Comparison of ENCODE assay signal across 8 cellular contexts in the genomic region with DNA sequence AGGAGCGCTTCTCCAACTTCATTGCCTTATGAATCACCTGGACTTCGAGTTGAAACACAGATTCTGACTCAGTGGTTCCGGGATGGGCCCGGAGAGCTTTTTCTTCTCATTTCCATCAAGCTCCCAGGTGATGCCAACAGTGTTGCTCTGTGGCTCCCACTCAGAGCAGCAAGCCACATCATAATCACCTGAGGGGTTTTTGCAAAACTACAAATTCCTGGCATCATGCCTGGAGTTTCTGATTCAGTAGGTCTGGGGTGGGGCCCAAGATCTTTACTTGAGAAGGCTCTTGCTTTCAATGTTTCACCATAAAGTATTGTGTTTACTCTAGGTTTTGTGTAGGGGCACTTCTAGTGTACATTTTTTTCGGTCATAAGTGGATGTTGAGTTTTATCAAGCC. TPM values are rescaled to one million over a fixed set of nuclear protein-coding genes. Genes with fewer than 3 reads are reported as not detected.
DNase-seq lines count a peak whose midpoint lies in the region; ATAC-seq and TF ChIP-seq lines count a peak whose summit lies in the region.

No MANE protein-coding gene starts in this region.

- ATAC-seq in activated B cell treated with CpG ODN at 0.5 μM for 24 hours (ENCODE audit: low read depth) (no peak), HG03139 (IDR thresholded peaks at IDR 0.05; ENCODE audit: unreplicated experiment) (no peak)

- H3K9me3 Mint-ChIP-seq in activated B cell treated with CpG ODN at 0.5 μM for 24 hours, result no peaks in the 10 kb centered on the region

- peaks cover 5% of the 10 kb centered on the region for H3K36me3 Mint-ChIP-seq in activated B cell treated with CpG ODN at 0.5 μM for 24 hours (ENCODE audit: low read depth)

- H3K4me1 Mint-ChIP-seq in activated B cell treated with CpG ODN at 0.5 μM for 24 hours, result peaks cover 81% of the 10 kb centered on the region

- no peaks in the 10 kb centered on the region for H3K36me3 ChIP-seq in HEK293 (ENCODE audit: control insufficient read depth in 2 of 2, insufficient read depth in 1 of 2, low read length in 2 of 2)

- H3K27ac Mint-ChIP-seq in activated B cell treated with CpG ODN at 0.5 μM for 24 hours, result peak overlapping the region; percentile 84

- no peak overlapping the region for H3K27ac ChIP-seq in HEK293 (ENCODE audit: extremely low read depth, low read depth, low read length)

- intact Hi-C loops in activated B cell treated with CpG ODN at 0.5 μM for 24 hours (cut with micrococcal nuclease), result no loop called here

- CTCF ChIA-PET in HEK293 (lab: Yijun Ruan, JAX), result no interaction called here
- CTCF ChIA-PET in activated B cell treated with CpG ODN at 0.5 μM for 24 hours (lab: Charles Lee), result no interaction called here

- H3K27me3 Mint-ChIP-seq in activated B cell treated with CpG ODN at 0.5 μM for 24 hours, result no peaks in the 10 kb centered on the region

- H3K4me3 Mint-ChIP-seq in activated B cell treated with CpG ODN at 0.5 μM for 24 hours, result peak overlapping the region; percentile 72

- peaks cover 9% of the 10 kb centered on the region for H3K4me1 ChIP-seq in HEK293 (ENCODE audit: control insufficient read depth, insufficient read depth, low read length)

- H3K4me3 ChIP-seq in HEK293 (ENCODE audit: low read depth, low read length), result no peak overlapping the region

- H3K9me3 ChIP-seq in HEK293 (ENCODE audit: control insufficient read depth, insufficient read depth, low read depth, low read length), result no peaks in the 10 kb centered on the region

- POLR2A ChIA-PET in HEK293 (lab: Yijun Ruan, JAX), result no interaction called here
- POLR2A ChIA-PET in activated B cell treated with CpG ODN at 0.5 μM for 24 hours (lab: Charles Lee), result no interaction called here

- DNase-seq in activated B cell treated with CpG ODN at 0.5 μM for 24 hours (no peak), AG20443 (ENCODE audit: low spot score) (no peak), NCI-H446 treated with DMSO at 0.1 percent for 48 hours (lab: John Stamatoyannopoulos, UW) (no peak), NCI-H1436 (lab: John Stamatoyannopoulos, UW) (no peak)
- peak; percentile 49 for DNase-seq in effector CD4-positive, alpha-beta T cell
- DNase-seq in stimulated activated CD4-positive, alpha-beta T cell treated with anti-CD3 and anti-CD28 coated beads, TNF-alpha, amount 100 ng/mL, for 4 hours (ENCODE audit: low read depth in 3 of 3), result peak; percentile 9 to 51 (median 34)

- TF ChIP-seq CTCF in HEK293 (tag by site-specific recombination; IDR thresholded peaks at IDR 0.05) (no peak), activated B cell treated with CpG ODN at 0.5 μM for 24 hours (IDR thresholded peaks at IDR 0.05) (no peak)

TF ChIP-seq in HEK293, 187 proteins besides CTCF, POLR2A, EP300 and RAD21:
- TF ChIP-seq, protein P1, sequence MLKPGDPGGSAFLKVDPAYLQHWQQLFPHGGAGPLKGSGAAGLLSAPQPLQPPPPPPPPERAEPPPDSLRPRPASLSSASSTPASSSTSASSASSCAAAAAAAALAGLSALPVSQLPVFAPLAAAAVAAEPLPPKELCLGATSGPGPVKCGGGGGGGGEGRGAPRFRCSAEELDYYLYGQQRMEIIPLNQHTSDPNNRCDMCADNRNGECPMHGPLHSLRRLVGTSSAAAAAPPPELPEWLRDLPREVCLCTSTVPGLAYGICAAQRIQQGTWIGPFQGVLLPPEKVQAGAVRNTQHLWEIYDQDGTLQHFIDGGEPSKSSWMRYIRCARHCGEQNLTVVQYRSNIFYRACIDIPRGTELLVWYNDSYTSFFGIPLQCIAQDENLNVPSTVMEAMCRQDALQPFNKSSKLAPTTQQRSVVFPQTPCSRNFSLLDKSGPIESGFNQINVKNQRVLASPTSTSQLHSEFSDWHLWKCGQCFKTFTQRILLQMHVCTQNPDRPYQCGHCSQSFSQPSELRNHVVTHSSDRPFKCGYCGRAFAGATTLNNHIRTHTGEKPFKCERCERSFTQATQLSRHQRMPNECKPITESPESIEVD (tag by site-specific recombination; IDR thresholded peaks at IDR 0.05), result peak; percentile 67
- no peak for TF ChIP-seq ZNF2 (tag by site-specific recombination; IDR thresholded peaks at IDR 0.05)
- TF ChIP-seq ZNF350 (tag by site-specific recombination; IDR thresholded peaks at IDR 0.05), result no peak
- peak; percentile 51; the same call in 1 of the 2 replicates for TF ChIP-seq ZBTB48 (tag by site-specific recombination; IDR thresholded peaks at IDR 0.05)
- TF ChIP-seq, protein P2, sequence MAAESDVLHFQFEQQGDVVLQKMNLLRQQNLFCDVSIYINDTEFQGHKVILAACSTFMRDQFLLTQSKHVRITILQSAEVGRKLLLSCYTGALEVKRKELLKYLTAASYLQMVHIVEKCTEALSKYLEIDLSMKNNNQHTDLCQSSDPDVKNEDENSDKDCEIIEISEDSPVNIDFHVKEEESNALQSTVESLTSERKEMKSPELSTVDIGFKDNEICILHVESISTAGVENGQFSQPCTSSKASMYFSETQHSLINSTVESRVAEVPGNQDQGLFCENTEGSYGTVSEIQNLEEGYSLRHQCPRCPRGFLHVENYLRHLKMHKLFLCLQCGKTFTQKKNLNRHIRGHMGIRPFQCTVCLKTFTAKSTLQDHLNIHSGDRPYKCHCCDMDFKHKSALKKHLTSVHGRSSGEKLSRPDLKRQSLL (tag by site-specific recombination; IDR thresholded peaks at IDR 0.05), result no peak
- no peak for TF ChIP-seq ZNF223 (tag by site-specific recombination; IDR thresholded peaks at IDR 0.05)
- no peak for TF ChIP-seq YY1 (tag by site-specific recombination; IDR thresholded peaks at IDR 0.05)
- TF ChIP-seq, protein P3, sequence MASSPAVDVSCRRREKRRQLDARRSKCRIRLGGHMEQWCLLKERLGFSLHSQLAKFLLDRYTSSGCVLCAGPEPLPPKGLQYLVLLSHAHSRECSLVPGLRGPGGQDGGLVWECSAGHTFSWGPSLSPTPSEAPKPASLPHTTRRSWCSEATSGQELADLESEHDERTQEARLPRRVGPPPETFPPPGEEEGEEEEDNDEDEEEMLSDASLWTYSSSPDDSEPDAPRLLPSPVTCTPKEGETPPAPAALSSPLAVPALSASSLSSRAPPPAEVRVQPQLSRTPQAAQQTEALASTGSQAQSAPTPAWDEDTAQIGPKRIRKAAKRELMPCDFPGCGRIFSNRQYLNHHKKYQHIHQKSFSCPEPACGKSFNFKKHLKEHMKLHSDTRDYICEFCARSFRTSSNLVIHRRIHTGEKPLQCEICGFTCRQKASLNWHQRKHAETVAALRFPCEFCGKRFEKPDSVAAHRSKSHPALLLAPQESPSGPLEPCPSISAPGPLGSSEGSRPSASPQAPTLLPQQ (tag by site-specific recombination; IDR thresholded peaks at IDR 0.05), result peak; percentile 84
- TF ChIP-seq, protein P4, sequence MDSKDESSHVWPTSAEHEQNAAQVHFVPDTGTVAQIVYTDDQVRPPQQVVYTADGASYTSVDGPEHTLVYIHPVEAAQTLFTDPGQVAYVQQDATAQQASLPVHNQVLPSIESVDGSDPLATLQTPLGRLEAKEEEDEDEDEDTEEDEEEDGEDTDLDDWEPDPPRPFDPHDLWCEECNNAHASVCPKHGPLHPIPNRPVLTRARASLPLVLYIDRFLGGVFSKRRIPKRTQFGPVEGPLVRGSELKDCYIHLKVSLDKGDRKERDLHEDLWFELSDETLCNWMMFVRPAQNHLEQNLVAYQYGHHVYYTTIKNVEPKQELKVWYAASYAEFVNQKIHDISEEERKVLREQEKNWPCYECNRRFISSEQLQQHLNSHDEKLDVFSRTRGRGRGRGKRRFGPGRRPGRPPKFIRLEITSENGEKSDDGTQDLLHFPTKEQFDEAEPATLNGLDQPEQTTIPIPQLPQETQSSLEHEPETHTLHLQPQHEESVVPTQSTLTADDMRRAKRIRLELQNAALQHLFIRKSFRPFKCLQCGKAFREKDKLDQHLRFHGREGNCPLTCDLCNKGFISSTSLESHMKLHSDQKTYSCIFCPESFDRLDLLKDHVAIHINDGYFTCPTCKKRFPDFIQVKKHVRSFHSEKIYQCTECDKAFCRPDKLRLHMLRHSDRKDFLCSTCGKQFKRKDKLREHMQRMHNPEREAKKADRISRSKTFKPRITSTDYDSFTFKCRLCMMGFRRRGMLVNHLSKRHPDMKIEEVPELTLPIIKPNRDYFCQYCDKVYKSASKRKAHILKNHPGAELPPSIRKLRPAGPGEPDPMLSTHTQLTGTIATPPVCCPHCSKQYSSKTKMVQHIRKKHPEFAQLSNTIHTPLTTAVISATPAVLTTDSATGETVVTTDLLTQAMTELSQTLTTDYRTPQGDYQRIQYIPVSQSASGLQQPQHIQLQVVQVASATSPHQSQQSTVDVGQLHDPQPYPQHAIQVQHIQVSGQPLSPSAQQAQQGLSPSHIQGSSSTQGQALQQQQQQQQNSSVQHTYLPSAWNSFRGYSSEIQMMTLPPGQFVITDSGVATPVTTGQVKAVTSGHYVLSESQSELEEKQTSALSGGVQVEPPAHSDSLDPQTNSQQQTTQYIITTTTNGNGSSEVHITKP (tag by site-specific recombination; IDR thresholded peaks at IDR 0.05), result peak; percentile 51
- no peak for TF ChIP-seq TRIM28 (IDR thresholded peaks at IDR 0.05; ENCODE audit: borderline replicate concordance, low read length)
- TF ChIP-seq ZFP69B (tag by site-specific recombination; IDR thresholded peaks at IDR 0.05), result peak; percentile 57; the same call in 1 of the 2 replicates
- TF ChIP-seq ZBTB20 (tag by site-specific recombination; IDR thresholded peaks at IDR 0.05), result 0 out of 2 replicates have a peak, but pooled peaks have one; percentile 24
- no peak for TF ChIP-seq SCRT1 (tag by site-specific recombination; IDR thresholded peaks at IDR 0.05; ENCODE audit: borderline replicate concordance)
- TF ChIP-seq ZNF292 (tag by site-specific recombination; IDR thresholded peaks at IDR 0.05; ENCODE audit: borderline replicate concordance, low read depth), result no peak
- no peak for TF ChIP-seq ZNF791 (tag by site-specific recombination; IDR thresholded peaks at IDR 0.05)
- 0 out of 2 replicates have a peak, but pooled peaks have one; percentile 15 for TF ChIP-seq ZNF600 (tag by site-specific recombination; IDR thresholded peaks at IDR 0.05)

RNA-seq across cellular contexts. Expression of a gene that starts 7.0 kb away (rescaled TPM):
- 22.0 and 24.4 TPM in 2 replicates for total RNA-seq in activated B cell treated with CpG ODN at 0.5 μM for 24 hours

Comparison
In these comparisons a context has a peak if more than half of its experiments do, and no peak if none do; other contexts are left out.
1. DNase-seq: peak in effector CD4-positive, alpha-beta T cell (single experiment) and stimulated activated CD4-positive, alpha-beta T cell treated with anti-CD3 and anti-CD28 coated beads, TNF-alpha, amount 100 ng/mL, for 4 hours (3 of 3); none in activated B cell treated with CpG ODN at 0.5 μM for 24 hours (single experiment), AG20443 (single experiment), NCI-H446 treated with DMSO at 0.1 percent for 48 hours (single experiment) and NCI-H1436 (single experiment).